19 cellular contexts compared by ENCODE assay signal in the genomic region with DNA sequence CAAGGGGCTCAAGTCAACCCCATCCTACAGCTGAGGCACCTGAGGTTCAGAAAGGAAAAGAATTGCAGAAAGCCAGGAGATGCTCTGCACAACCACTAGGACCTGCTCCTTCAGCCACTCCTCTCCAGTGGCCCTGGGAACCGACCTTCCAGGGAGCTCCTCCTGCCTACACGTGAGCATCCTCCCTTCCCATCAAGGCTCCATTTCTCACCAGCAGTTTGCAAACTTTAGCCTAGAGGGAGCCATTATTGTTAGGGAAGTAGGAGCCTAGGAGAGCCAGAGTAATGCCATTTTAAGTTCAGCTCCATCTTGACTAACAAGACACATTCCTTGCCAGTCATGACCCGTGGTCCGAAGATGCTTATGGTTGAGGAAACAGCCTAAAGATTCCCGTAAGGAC. TPM values are rescaled to one million over a fixed set of nuclear protein-coding genes. Genes with fewer than 3 reads are reported as not detected.
A peak's percentile ranks its signal among the peaks of the same experiment; 100 is the strongest.
DNase-seq lines count a peak whose midpoint lies in the region; ATAC-seq and TF ChIP-seq lines count a peak whose summit lies in the region.
"Had no signal": no experiment of that assay in that cellular context is flagged by ENCODE, and none has a peak within 500 bp of the region (broad histone marks: within the 10 kb centered on the region; RNA-seq: fewer than 3 reads in every experiment).

No MANE protein-coding gene starts in this region.

- H3K9me3 Mint-ChIP-seq in activated CD4-positive, alpha-beta T cell treated with anti-CD3 and anti-CD28 coated beads, Interleukin-2, amount 10 ng/mL, durations not matched to agents 24 days and 14 days = no peaks in the 10 kb centered on the region

- H3K27me3 Mint-ChIP-seq in activated CD4-positive, alpha-beta T cell treated with anti-CD3 and anti-CD28 coated beads, Interleukin-2, amount 10 ng/mL, durations not matched to agents 24 days and 14 days = peaks cover 36% of the 10 kb centered on the region

- peak; percentile 44 for DNase-seq in activated CD4-positive, alpha-beta T cell treated with anti-CD3 and anti-CD28 coated beads, Interleukin-2, amount 10 ng/mL, durations not matched to agents 24 days and 14 days
- no peak for DNase-seq in activated CD4-positive, alpha-beta T cell treated with anti-CD3 and anti-CD28 coated beads, Interleukin-2, amount 50 U/mL, for 48 hours
- peak; percentile 9 for DNase-seq in SK-MEL-5 (ENCODE audit: low read depth, low spot score)
- no peak for DNase-seq in fibroblast of villous mesenchyme (ENCODE audit: low read depth)
- DNase-seq in NCI-H146 treated with DMSO at 0.1 percent for 48 hours (lab: John Stamatoyannopoulos, UW; ENCODE audit: unreplicated experiment) = no peak
- DNase-seq in activated naive CD4-positive, alpha-beta T cell treated with anti-CD3 and anti-CD28 coated beads, Interleukin-2, amount 50 U/mL, for 16 hours = no peak
- DNase-seq in SIG-M5 treated with dmso at 0.1 percent for 504 hours (lab: John Stamatoyannopoulos, UW; ENCODE audit: unreplicated experiment) = no peak
- DNase-seq: ACHN, KBM-7, NCI-H1105, NCI-H1694, NCI-H2081, NCI-H2171, NCI-H345, NCI-H524 had no signal

- no peak overlapping the region for H3K4me3 ChIP-seq in fibroblast of villous mesenchyme (ENCODE audit: low read depth, low read length)

- H3K4me3 Mint-ChIP-seq in activated CD4-positive, alpha-beta T cell treated with anti-CD3 and anti-CD28 coated beads, Interleukin-2, amount 10 ng/mL, durations not matched to agents 24 days and 14 days = no peak overlapping the region
- H3K4me3 Mint-ChIP-seq: CD14-positive monocyte had no signal

- in situ Hi-C loops in SK-MEL-5 (cut with HindIII; ENCODE audit: low pct_unique_long_range_greater_than_20kb, low sequenced_read_pairs) = no loop called here

- H3K4me1 Mint-ChIP-seq in activated CD4-positive, alpha-beta T cell treated with anti-CD3 and anti-CD28 coated beads, Interleukin-2, amount 10 ng/mL, durations not matched to agents 24 days and 14 days = no peaks in the 10 kb centered on the region

- peak; percentile 18 for TF ChIP-seq CTCF in fibroblast of villous mesenchyme (IDR thresholded peaks at IDR 0.05; ENCODE audit: insufficient read depth, low read depth, low read length)

- H3K36me3 Mint-ChIP-seq in activated CD4-positive, alpha-beta T cell treated with anti-CD3 and anti-CD28 coated beads, Interleukin-2, amount 10 ng/mL, durations not matched to agents 24 days and 14 days (ENCODE audit: low read depth) = no peaks in the 10 kb centered on the region
- H3K36me3 Mint-ChIP-seq: CD14-positive monocyte had no signal

- H3K27ac Mint-ChIP-seq in activated CD4-positive, alpha-beta T cell treated with anti-CD3 and anti-CD28 coated beads, Interleukin-2, amount 10 ng/mL, durations not matched to agents 24 days and 14 days = no peak overlapping the region

- no peak for ATAC-seq in HG02610 (IDR thresholded peaks at IDR 0.05; ENCODE audit: unreplicated experiment)
- ATAC-seq: HepG2 had no signal

- intact Hi-C loops in activated CD4-positive, alpha-beta T cell treated with anti-CD3 and anti-CD28 coated beads, Interleukin-2, amount 10 ng/mL, durations not matched to agents 24 days and 14 days (cut with micrococcal nuclease) = no loop called here

RNA-seq across cellular contexts. Expression of gene CHCHD6, which starts 11.2 kb away (rescaled TPM):
- 17.1 and 18.5 TPM in 2 replicates for total RNA-seq in activated CD4-positive, alpha-beta T cell treated with anti-CD3 and anti-CD28 coated beads, Interleukin-2, amount 10 ng/mL, durations not matched to agents 24 days and 14 days
- 104 and 106 TPM in 2 replicates for total RNA-seq in SK-MEL-5 (2014; rRNA removed; shearing (Covaris generic))
- polyA plus RNA-seq in SK-MEL-5 (2015; cell fraction: cytosol; rRNA removed) = 80.6 and 89.1 TPM in 2 replicates
- polyA plus RNA-seq in SK-MEL-5 (2015; cell fraction: nucleus; rRNA removed) = 34.7 and 43.2 TPM in 2 replicates
- 9.1 and 15.5 TPM in 2 replicates for total RNA-seq in fibroblast of villous mesenchyme

RNA-seq across cellular contexts. Expression of gene TXNRD3, which starts 37.9 kb away (rescaled TPM):
- 1.3 and 1.5 TPM in 2 replicates for total RNA-seq in activated CD4-positive, alpha-beta T cell treated with anti-CD3 and anti-CD28 coated beads, Interleukin-2, amount 10 ng/mL, durations not matched to agents 24 days and 14 days
- total RNA-seq in SK-MEL-5 (2014; rRNA removed; shearing (Covaris generic)) = 9.4 and 10.7 TPM in 2 replicates
- 7.4 and 8.3 TPM in 2 replicates for polyA plus RNA-seq in SK-MEL-5 (2015; cell fraction: cytosol; rRNA removed)
- 32.1 and 35.8 TPM in 2 replicates for polyA plus RNA-seq in SK-MEL-5 (2015; cell fraction: nucleus; rRNA removed)
- 11.3 and 13.4 TPM in 2 replicates for total RNA-seq in fibroblast of villous mesenchyme
- total RNA-seq: OCI-LY7 had no signal

Comparison
In these comparisons a context has a peak if more than half of its experiments do, and no peak if none do; other contexts are left out.
1. DNase-seq: peak in activated CD4-positive, alpha-beta T cell treated with anti-CD3 and anti-CD28 coated beads, Interleukin-2, amount 10 ng/mL, durations not matched to agents 24 days and 14 days (single experiment) and SK-MEL-5 (single experiment); none in activated CD4-positive, alpha-beta T cell treated with anti-CD3 and anti-CD28 coated beads, Interleukin-2, amount 50 U/mL, for 48 hours (0 of 2), fibroblast of villous mesenchyme (single experiment), NCI-H146 treated with DMSO at 0.1 percent for 48 hours (single experiment), activated naive CD4-positive, alpha-beta T cell treated with anti-CD3 and anti-CD28 coated beads, Interleukin-2, amount 50 U/mL, for 16 hours (single experiment) and SIG-M5 treated with dmso at 0.1 percent for 504 hours (single experiment).